8 cellular contexts compared by ENCODE assay signal in the genomic region with DNA sequence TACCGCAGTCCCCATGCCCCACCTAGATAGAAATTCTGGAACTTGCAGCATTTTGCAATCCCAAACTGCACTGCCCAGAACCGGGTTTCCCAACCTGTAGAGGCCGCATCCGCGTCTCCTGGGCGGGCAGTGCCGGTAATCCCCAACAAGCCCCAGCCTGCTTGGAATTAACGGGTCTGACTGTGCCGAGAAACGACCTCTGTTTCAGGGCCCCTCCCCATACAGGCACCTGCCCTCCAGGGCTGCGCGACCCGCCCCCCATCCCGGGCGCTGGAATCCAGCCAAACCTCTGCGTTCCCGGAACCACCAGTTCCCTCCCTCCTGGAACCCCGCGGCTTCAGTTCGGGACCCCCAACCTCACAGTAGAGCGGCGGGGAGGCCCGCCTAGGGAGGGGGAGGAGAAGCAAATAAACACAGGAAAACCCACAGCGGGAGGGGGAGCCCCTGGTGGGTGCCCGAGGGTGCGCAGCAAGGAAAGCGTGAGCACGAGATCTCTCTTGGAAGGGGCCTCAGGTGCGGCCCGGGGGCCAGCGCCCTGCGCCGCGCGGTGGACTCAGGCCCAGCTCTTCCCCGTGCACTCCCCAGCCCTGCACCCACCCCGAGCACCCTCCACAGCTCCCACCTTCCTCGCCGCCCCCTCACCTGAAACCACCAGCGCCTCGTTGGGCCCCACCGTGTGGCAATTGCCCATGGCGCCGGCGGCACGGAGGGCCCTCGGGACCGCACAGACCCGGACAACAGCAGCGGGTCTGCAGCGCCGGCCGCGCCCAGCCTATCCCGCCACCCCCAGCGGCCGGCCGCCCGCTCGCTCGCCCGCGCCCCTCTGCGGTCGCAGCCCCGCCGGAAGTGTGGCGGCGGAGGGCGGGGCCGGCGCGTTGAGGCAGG. TPM values are rescaled to one million over a fixed set of nuclear protein-coding genes. Genes with fewer than 3 reads are reported as not detected.
A peak's percentile ranks its signal among the peaks of the same experiment; 100 is the strongest.
DNase-seq lines count a peak whose midpoint lies in the region; ATAC-seq and TF ChIP-seq lines count a peak whose summit lies in the region.

A gene with protein sequence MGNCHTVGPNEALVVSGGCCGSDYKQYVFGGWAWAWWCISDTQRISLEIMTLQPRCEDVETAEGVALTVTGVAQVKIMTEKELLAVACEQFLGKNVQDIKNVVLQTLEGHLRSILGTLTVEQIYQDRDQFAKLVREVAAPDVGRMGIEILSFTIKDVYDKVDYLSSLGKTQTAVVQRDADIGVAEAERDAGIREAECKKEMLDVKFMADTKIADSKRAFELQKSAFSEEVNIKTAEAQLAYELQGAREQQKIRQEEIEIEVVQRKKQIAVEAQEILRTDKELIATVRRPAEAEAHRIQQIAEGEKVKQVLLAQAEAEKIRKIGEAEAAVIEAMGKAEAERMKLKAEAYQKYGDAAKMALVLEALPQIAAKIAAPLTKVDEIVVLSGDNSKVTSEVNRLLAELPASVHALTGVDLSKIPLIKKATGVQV (minus strand): TSS at position 850 of the 885 bp plus-strand sequence. CDS start 159 bp downstream, at position 691.

- peaks cover 54% of the 10 kb centered on the region for H3K79me2 ChIP-seq in DOHH2 (ENCODE audit: control insufficient read depth, low read length)

- H3F3A ChIP-seq in DOHH2 (ENCODE audit: control insufficient read depth, insufficient read depth): peaks cover 19% of the 10 kb centered on the region

- H3K4me1 ChIP-seq in DOHH2 (ENCODE audit: control insufficient read depth, low read length): peaks cover 65% of the 10 kb centered on the region
- H3K4me1 ChIP-seq in HUES64 (ENCODE audit: insufficient read depth, low read length): peaks cover 13% of the 10 kb centered on the region
- H3K4me1 ChIP-seq in neutrophil (ENCODE audit: control insufficient read depth in 1 of 2, insufficient read depth in 1 of 2, low read depth in 1 of 2, low read length in 1 of 2): peaks cover 84 to 91% of the 10 kb centered on the region in 2 experiments
- peaks cover 64% of the 10 kb centered on the region for H3K4me1 ChIP-seq in suprapubic skin

- H3K9ac ChIP-seq in HUES64 (ENCODE audit: low read depth, low read length): peak within 1 kb of the TSS; percentile 91

- WGBS in HUES64: under 1% methylated on average over 73 of the region's 73 CpGs
- WGBS in suprapubic skin: 0% methylated on average over 25 of the region's 73 CpGs

- peak within 1 kb of the TSS; percentile 89 for H3K4me3 ChIP-seq in DOHH2 (ENCODE audit: low read length)
- peak within 1 kb of the TSS; percentile 94 for H3K4me3 ChIP-seq in HUES64 (ENCODE audit: low read length)
- peak within 1 kb of the TSS; percentile 79 to 82 for H3K4me3 ChIP-seq in foreskin fibroblast (ENCODE audit: low read depth in 1 of 2, low read length in 2 of 2)
- peak within 1 kb of the TSS; percentile 92 to 94 for H3K4me3 ChIP-seq in neutrophil (ENCODE audit: low read depth in 1 of 2, low read length in 1 of 2)
- peak within 1 kb of the TSS; percentile 91 for H3K4me3 ChIP-seq in suprapubic skin

- peak; percentile 33 for DNase-seq in RPMI7951 (ENCODE audit: low read depth)
- DNase-seq in activated gamma-delta T cell (lab: John Stamatoyannopoulos, UW): peak; percentile 46
- peak; percentile 32 to 73 for DNase-seq in foreskin fibroblast
- DNase-seq in suprapubic skin (ENCODE audit: low spot score in 2 of 2): peak; percentile 90 to 91

- no peaks in the 10 kb centered on the region for H3K27me3 ChIP-seq in DOHH2 (ENCODE audit: control insufficient read depth, low read length)
- no peaks in the 10 kb centered on the region for H3K27me3 ChIP-seq in HUES64 (ENCODE audit: insufficient read depth, low read length)
- H3K27me3 ChIP-seq in neutrophil: no peaks in the 10 kb centered on the region
- H3K27me3 ChIP-seq in suprapubic skin: no peaks in the 10 kb centered on the region

- peak within 1 kb of the TSS; percentile 77 for H3K4me2 ChIP-seq in DOHH2 (ENCODE audit: low read length)

- H3K9me2 ChIP-seq in DOHH2 (replicated peaks; ENCODE audit: control insufficient read depth, low read length): no peaks in the 10 kb centered on the region

- no peaks in the 10 kb centered on the region for H4K20me1 ChIP-seq in DOHH2 (ENCODE audit: control insufficient read depth, insufficient read depth, low read depth, low read length)

- ATAC-seq in HG02981 (IDR thresholded peaks at IDR 0.05; ENCODE audit: unreplicated experiment): no peak

- H3K27ac ChIP-seq in DOHH2 (ENCODE audit: low read depth, low read length) (peak within 1 kb of the TSS; percentile 58), HUES64 (ENCODE audit: low read depth, low read length) (peak within 1 kb of the TSS; percentile 90), neutrophil (peak within 1 kb of the TSS; percentile 98), suprapubic skin (peak within 1 kb of the TSS; percentile 96)

- no peak for TF ChIP-seq EP300 in suprapubic skin (IDR thresholded peaks at IDR 0.05)

- H3K9me3 ChIP-seq in DOHH2 (ENCODE audit: control insufficient read depth, insufficient read depth, low read length) (no peaks in the 10 kb centered on the region), HUES64 (ENCODE audit: insufficient read depth, low read depth, low read length) (no peaks in the 10 kb centered on the region), neutrophil (no peaks in the 10 kb centered on the region), suprapubic skin (no peaks in the 10 kb centered on the region)

- no peak for TF ChIP-seq CTCF in DOHH2 (IDR thresholded peaks at IDR 0.05; ENCODE audit: low read depth, low read length, poor library complexity, severe bottlenecking)
- peak; percentile 34 for TF ChIP-seq CTCF in foreskin fibroblast (IDR thresholded peaks at IDR 0.05; ENCODE audit: low read depth, low read length)
- TF ChIP-seq CTCF in neutrophil (IDR thresholded peaks at IDR 0.05): peak; percentile 39
- peak; percentile 1 to 12 for TF ChIP-seq CTCF in suprapubic skin (IDR thresholded peaks at IDR 0.05)

- TF ChIP-seq POLR2A in suprapubic skin (IDR thresholded peaks at IDR 0.05): peak in 1 of 2 donors; percentile 53

- H3K36me3 ChIP-seq in DOHH2 (ENCODE audit: control insufficient read depth, low read length): peaks cover 49% of the 10 kb centered on the region
- peaks cover 7% of the 10 kb centered on the region for H3K36me3 ChIP-seq in HUES64 (ENCODE audit: insufficient read depth, low read length)
- peaks cover 18% of the 10 kb centered on the region for H3K36me3 ChIP-seq in neutrophil
- H3K36me3 ChIP-seq in suprapubic skin: no peaks in the 10 kb centered on the region

RNA-seq across cellular contexts. Expression of the gene that starts here (rescaled TPM):
- 88.0 TPM for polyA plus RNA-seq in HUES64 (2013, experiment 1 of 2)
- 93.1 TPM for polyA plus RNA-seq in HUES64 (2013, experiment 2 of 2)
- 28.7 and 30.6 TPM in 2 replicates for total RNA-seq in RPMI7951 (2014; rRNA removed; shearing (Covaris generic))
- 10 to 100 TPM; 41.7 to 57.5 (median 52.3) TPM for total RNA-seq in suprapubic skin

Comparison
In these comparisons a context has a peak if more than half of its experiments do, and no peak if none do; other contexts are left out.
1. DNase-seq: peak in every context shown above with its lines; median percentile 90 in suprapubic skin; 52 in foreskin fibroblast; 46 in activated gamma-delta T cell; 33 in RPMI7951.